In the genomic region with DNA sequence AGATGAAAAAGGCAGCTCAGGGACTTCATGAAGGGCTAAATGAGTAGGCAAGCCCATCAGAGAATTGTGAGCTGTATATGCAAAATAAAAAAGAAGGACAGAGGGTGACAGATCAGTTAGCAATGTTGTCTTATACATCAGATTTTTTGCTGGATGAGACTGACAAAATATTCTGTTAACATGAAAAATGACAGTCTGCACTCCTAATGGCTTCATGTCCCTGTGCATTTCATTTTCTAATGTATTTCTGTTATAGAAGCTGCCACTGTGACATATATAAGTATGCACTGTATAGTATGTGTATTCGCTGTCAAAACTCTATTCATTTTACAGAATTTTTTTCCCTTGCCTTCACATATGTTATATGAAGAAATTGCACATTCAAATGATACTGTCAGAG, we compare ENCODE assay signal across 29 cellular contexts.
"Had no signal": no experiment of that assay in that cellular context is flagged by ENCODE, and none has a peak within 500 bp of the region (broad histone marks: within the 10 kb centered on the region; RNA-seq: fewer than 3 reads in every experiment).

No MANE protein-coding gene starts in this region.

- H3K27ac Mint-ChIP-seq: stimulated activated effector memory CD8-positive, alpha-beta T cell treated with anti-CD3 and anti-CD28 coated beads, Interleukin-12 subunit alpha, Interleukin-12 subunit beta, amount 100 ng/mL, for 72 hours; stimulated activated memory B cell treated with anti-CD40 and anti-IgM and Interleukin-4, amounts not matched to agents 10 μg/mL and 1 μg/mL and 100 μg/mL, for 72 hours; stimulated activated naive B cell treated with anti-CD40 and anti-IgM and Interleukin-4, amounts not matched to agents 10 μg/mL and 1 μg/mL and 100 μg/mL, for 72 hours; stimulated activated naive CD8-positive, alpha-beta T cell treated with anti-CD3 and anti-CD28 coated beads, Interleukin-15, amount 100 ng/mL, for 72 hours; stimulated activated naive CD8-positive, alpha-beta T cell treated with anti-CD3 and anti-CD28 coated beads, Interleukin-15, Interleukin-2, amounts not matched to agents 100 ng/mL and 50 ng/mL, for 24 hours; type B pancreatic cell had no signal

- DNase-seq: stimulated activated CD4-positive, alpha-beta T cell treated with anti-CD3 and anti-CD28 coated beads, Interleukin-2, amount 100 ng/mL, for 24 hours; stimulated activated CD4-positive, alpha-beta T cell treated with anti-CD3 and anti-CD28 coated beads, Interleukin-2, amount 100 ng/mL, for 48 hours; stimulated activated CD4-positive, alpha-beta T cell treated with anti-CD3 and anti-CD28 coated beads, Interleukin-4, amount 100 ng/mL, for 1 hour; stimulated activated CD4-positive, alpha-beta T cell treated with anti-CD3 and anti-CD28 coated beads, Interleukin-4, amount 100 ng/mL, for 24 hours; stimulated activated CD4-positive, alpha-beta T cell treated with anti-CD3 and anti-CD28 coated beads, Interleukin-4, amount 100 ng/mL, for 4 hours; stimulated activated CD8-positive, alpha-beta memory T cell treated with anti-CD3 and anti-CD28 coated beads, Interleukin-4, amount 100 ng/mL, for 48 hours; stimulated activated naive B cell treated with anti-CD40 and anti-IgM and Interleukin-4, amounts not matched to agents 10 μg/mL and 1 μg/mL and 100 μg/mL, for 72 hours; stimulated activated naive CD4-positive, alpha-beta T cell; stimulated activated naive CD4-positive, alpha-beta T cell treated with Interleukin-2 at 50 U/mL for 16 hours; stimulated activated naive CD8-positive, alpha-beta T cell treated with anti-CD3 and anti-CD28 coated beads, Interleukin-15, amount 100 ng/mL, for 72 hours; stimulated activated naive CD8-positive, alpha-beta T cell treated with anti-CD3 and anti-CD28 coated beads, Interleukin-15, Interleukin-2, amounts not matched to agents 100 U/mL and 50 U/mL, for 24 hours; stomach; substantia nigra; testis; thyroid gland; tibial artery; transverse colon; trophoblast cell; upper lobe of left lung; upper lobe of right lung; uterus had no signal

- H3K4me3 Mint-ChIP-seq: stimulated activated effector memory CD8-positive, alpha-beta T cell treated with anti-CD3 and anti-CD28 coated beads, Interleukin-12 subunit alpha, Interleukin-12 subunit beta, amount 100 ng/mL, for 72 hours; stimulated activated memory B cell treated with anti-CD40 and anti-IgM and Interleukin-4, amounts not matched to agents 10 μg/mL and 1 μg/mL and 100 μg/mL, for 72 hours; stimulated activated naive B cell treated with anti-CD40 and anti-IgM and Interleukin-4, amounts not matched to agents 10 μg/mL and 1 μg/mL and 100 μg/mL, for 72 hours; stimulated activated naive CD8-positive, alpha-beta T cell treated with anti-CD3 and anti-CD28 coated beads, Interleukin-15, amount 100 ng/mL, for 72 hours; stimulated activated naive CD8-positive, alpha-beta T cell treated with anti-CD3 and anti-CD28 coated beads, Interleukin-15, Interleukin-2, amounts not matched to agents 100 ng/mL and 50 ng/mL, for 24 hours; type B pancreatic cell had no signal

- H3K36me3 Mint-ChIP-seq: stimulated activated effector memory CD8-positive, alpha-beta T cell treated with anti-CD3 and anti-CD28 coated beads, Interleukin-12 subunit alpha, Interleukin-12 subunit beta, amount 100 ng/mL, for 72 hours; stimulated activated memory B cell treated with anti-CD40 and anti-IgM and Interleukin-4, amounts not matched to agents 10 μg/mL and 1 μg/mL and 100 μg/mL, for 72 hours; stimulated activated naive B cell treated with anti-CD40 and anti-IgM and Interleukin-4, amounts not matched to agents 10 μg/mL and 1 μg/mL and 100 μg/mL, for 72 hours; type B pancreatic cell had no signal

- H3K4me3 ChIP-seq: stomach, suprapubic skin, testis, thoracic aorta, thyroid gland, tibial artery, tibial nerve, transverse colon, upper lobe of left lung, upper lobe of right lung, uterus, vagina had no signal

- H3K27me3 ChIP-seq: stomach, suprapubic skin, testis, thyroid gland, tibial artery, tibial nerve, transverse colon, upper lobe of left lung, upper lobe of right lung, uterus, vagina had no signal

- H3K36me3 ChIP-seq: stomach, suprapubic skin, thoracic aorta, thyroid gland, tibial artery, tibial nerve, transverse colon, upper lobe of left lung, upper lobe of right lung, uterus, vagina had no signal

- H3K4me1 Mint-ChIP-seq: stimulated activated effector memory CD8-positive, alpha-beta T cell treated with anti-CD3 and anti-CD28 coated beads, Interleukin-12 subunit alpha, Interleukin-12 subunit beta, amount 100 ng/mL, for 72 hours; stimulated activated memory B cell treated with anti-CD40 and anti-IgM and Interleukin-4, amounts not matched to agents 10 μg/mL and 1 μg/mL and 100 μg/mL, for 72 hours; stimulated activated naive B cell treated with anti-CD40 and anti-IgM and Interleukin-4, amounts not matched to agents 10 μg/mL and 1 μg/mL and 100 μg/mL, for 72 hours; stimulated activated naive CD8-positive, alpha-beta T cell treated with anti-CD3 and anti-CD28 coated beads, Interleukin-15, amount 100 ng/mL, for 72 hours had no signal

- H3K9me3 Mint-ChIP-seq: type B pancreatic cell had no signal

- H3K9me3 ChIP-seq: suprapubic skin, testis, thoracic aorta, thyroid gland, tibial artery, tibial nerve, transverse colon, upper lobe of left lung, upper lobe of right lung, uterus, vagina had no signal

- H3K27me3 Mint-ChIP-seq: stimulated activated memory B cell treated with anti-CD40 and anti-IgM and Interleukin-4, amounts not matched to agents 10 μg/mL and 1 μg/mL and 100 μg/mL, for 72 hours; stimulated activated naive B cell treated with anti-CD40 and anti-IgM and Interleukin-4, amounts not matched to agents 10 μg/mL and 1 μg/mL and 100 μg/mL, for 72 hours; stimulated activated naive CD8-positive, alpha-beta T cell treated with anti-CD3 and anti-CD28 coated beads, Interleukin-15, amount 100 ng/mL, for 72 hours; stimulated activated naive CD8-positive, alpha-beta T cell treated with anti-CD3 and anti-CD28 coated beads, Interleukin-15, Interleukin-2, amounts not matched to agents 100 ng/mL and 50 ng/mL, for 24 hours; type B pancreatic cell had no signal

- H3K27ac ChIP-seq: stomach, suprapubic skin, testis, thoracic aorta, thyroid gland, tibial artery, tibial nerve, transverse colon, upper lobe of left lung, upper lobe of right lung, uterus, vagina had no signal

- ATAC-seq: stimulated activated effector memory CD8-positive, alpha-beta T cell treated with anti-CD3 and anti-CD28 coated beads, Interleukin-12 subunit alpha, Interleukin-12 subunit beta, amount 100 ng/mL, for 72 hours; stimulated activated memory B cell treated with anti-CD40 and anti-IgM and Interleukin-4, amounts not matched to agents 10 μg/mL and 1 μg/mL and 100 μg/mL, for 72 hours; stimulated activated naive B cell treated with anti-CD40 and anti-IgM and Interleukin-4, amounts not matched to agents 10 μg/mL and 1 μg/mL and 100 μg/mL, for 72 hours; stimulated activated naive CD8-positive, alpha-beta T cell treated with anti-CD3 and anti-CD28 coated beads, Interleukin-15, amount 100 ng/mL, for 72 hours; stimulated activated naive CD8-positive, alpha-beta T cell treated with anti-CD3 and anti-CD28 coated beads, Interleukin-15, Interleukin-2, amounts not matched to agents 100 U/mL and 50 U/mL, for 24 hours; upper lobe of right lung had no signal
